Comparison of ENCODE assay signal across 7 cellular contexts in the genomic region with DNA sequence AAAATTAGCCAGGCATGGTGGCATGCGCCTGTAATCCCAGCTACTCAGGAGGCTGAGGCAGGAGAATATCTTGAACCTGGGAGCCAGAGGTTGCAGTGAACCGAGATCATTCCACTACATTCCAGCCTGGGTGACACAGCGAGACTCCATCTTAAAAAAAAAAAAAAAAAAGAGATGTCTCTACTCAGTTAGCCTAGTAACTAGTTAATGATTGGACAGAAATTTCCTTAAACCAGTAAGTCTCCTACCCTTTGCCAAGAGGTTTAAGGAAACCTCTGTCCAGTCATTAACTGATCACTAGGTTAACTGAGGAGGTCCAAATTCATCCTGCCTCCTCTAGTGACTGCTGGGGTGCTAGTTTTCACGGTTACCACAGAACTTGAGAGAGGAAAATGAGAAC.
"Had no signal": no experiment of that assay in that cellular context is flagged by ENCODE, and none has a peak within 500 bp of the region (broad histone marks: within the 10 kb centered on the region; RNA-seq: fewer than 3 reads in every experiment).

No MANE protein-coding gene starts in this region.

- ATAC-seq: HepG2 had no signal

- H3K4me3 ChIP-seq: GM23338 had no signal

- FAIRE-seq: H1, H54, HepG2 had no signal

- DNase-seq: H9, HCEC 1CT, KBM-7 had no signal
